In genomic region chr6:111618407-111618806, GRCh38 we compare ENCODE assay signal across 25 cellular contexts.
"Had no signal": no experiment of that assay in that cellular context is flagged by ENCODE, and none has a peak within 500 bp of the region (broad histone marks: within the 10 kb centered on the region; RNA-seq: fewer than 3 reads in every experiment).

No MANE protein-coding gene starts in this region.

- DNase-seq: activated CD4-positive, alpha-beta memory T cell treated with anti-CD3 and anti-CD28 coated beads for 36 hours; activated CD4-positive, alpha-beta T cell treated with anti-CD3 and anti-CD28 coated beads for 36 hours; activated CD4-positive, alpha-beta T cell treated with anti-CD3 and anti-CD28 coated beads, Interleukin-2, amount 10 ng/mL, durations not matched to agents 24 days and 14 days; activated CD4-positive, CD25-positive, alpha-beta regulatory T cell; activated CD4-positive, CD25-positive, alpha-beta regulatory T cell treated with anti-CD3 and anti-CD28 coated beads, Interleukin-2, amount 50 U/mL, for 72 hours; activated CD8-positive, alpha-beta T cell treated with anti-CD3 and anti-CD28 coated beads, Interleukin-2, amount 10 ng/mL, durations not matched to agents 7 days and 5 days; activated effector memory CD4-positive, alpha-beta T cell treated with Interleukin-2 at 50 U/mL for 16 hours; activated gamma-delta T cell treated with Interleukin-2 at 50 U/mL for 16 hours; activated naive CD4-positive, alpha-beta T cell treated with anti-CD3 and anti-CD28 coated beads, Interleukin-2, amount 50 U/mL, for 16 hours; activated naive CD4-positive, alpha-beta T cell treated with Interleukin-2 at 50 U/mL for 16 hours; activated T-cell treated with anti-CD3 and anti-CD28 coated beads for 4 hours; activated T-cell treated with anti-CD3 and anti-CD28 coated beads, Interleukin-2, amount 50 U/mL, for 24 hours; activated T-cell treated with anti-CD3 and anti-CD28 coated beads, Interleukin-2, amount 50 U/mL, for 72 hours; amniotic stem cell; anterior cingulate cortex; brain microvascular endothelial cell; dorsolateral prefrontal cortex; effector memory CD4-positive, alpha-beta T cell; foreskin fibroblast; T-helper 2 cell had no signal

- H3K27ac ChIP-seq: brain microvascular endothelial cell, coronary artery, dorsolateral prefrontal cortex had no signal

- ATAC-seq: activated CD4-positive, alpha-beta T cell treated with anti-CD3 and anti-CD28 coated beads for 36 hours; activated CD8-positive, alpha-beta T cell treated with anti-CD3 and anti-CD28 coated beads, Interleukin-2, amount 10 ng/mL, durations not matched to agents 7 days and 5 days; activated T-cell treated with anti-CD3 and anti-CD28 coated beads, Interleukin-2, amount 50 U/mL, for 72 hours; esophagus mucosa had no signal

- H3K4me3 ChIP-seq: coronary artery, dorsolateral prefrontal cortex had no signal

- FAIRE-seq: astrocyte, bronchial epithelial cell, frontal cortex had no signal

- H3K27me3 ChIP-seq: brain microvascular endothelial cell, dorsolateral prefrontal cortex had no signal

- H3K36me3 ChIP-seq: brain microvascular endothelial cell had no signal
